ENCODE assay signal across 24 cellular contexts in genomic region chr4:89590102-89590501, GRCh38.
"Had no signal": no experiment of that assay in that cellular context is flagged by ENCODE, and none has a peak within 500 bp of the region (broad histone marks: within the 10 kb centered on the region; RNA-seq: fewer than 3 reads in every experiment).

No MANE protein-coding gene starts in this region.

- H3K27ac Mint-ChIP-seq: activated T-helper 1 cell treated with anti-CD3 and anti-CD28 coated beads, Interleukin-12 subunit alpha, Interleukin-12 subunit beta, Interleukin-2, Interleukin-4 antibody, amounts not matched to agents 30 ng/mL and 10 ng/mL and 1 ng/mL, durations not matched to agents 14 hours and 24 hours and 36 hours; naive thymus-derived CD4-positive, alpha-beta T cell; T-cell had no signal

- H3K9me3 ChIP-seq: esophagus muscularis mucosa, heart left ventricle had no signal

- H3K27me3 ChIP-seq: esophagus muscularis mucosa, foreskin keratinocyte, heart left ventricle had no signal

- ATAC-seq: foreskin keratinocyte; heart left ventricle; left ventricle myocardium superior; naive thymus-derived CD4-positive, alpha-beta T cell; right cardiac atrium; T-cell had no signal

- DNase-seq: activated CD4-positive, alpha-beta T cell treated with anti-CD3 and anti-CD28 coated beads for 4 hours; activated CD4-positive, alpha-beta T cell treated with anti-CD3 and anti-CD28 coated beads, Interleukin-2, amount 50 U/mL, for 4 hours; activated CD8-positive, alpha-beta memory T cell treated with anti-CD3 and anti-CD28 coated beads for 24 hours; activated effector memory CD4-positive, alpha-beta T cell treated with anti-CD3 and anti-CD28 coated beads, Interleukin-2, amount 50 U/mL, for 16 hours; activated naive CD4-positive, alpha-beta T cell treated with anti-CD3 and anti-CD28 coated beads, Interleukin-2, amount 50 U/mL, for 16 hours; activated T-cell treated with anti-CD3 and anti-CD28 coated beads, Interleukin-2, amount 50 U/mL, for 1 hour; amygdala; central memory CD4-positive, alpha-beta T cell; foreskin keratinocyte; heart left ventricle; left ventricle myocardium superior; midbrain; naive thymus-derived CD4-positive, alpha-beta T cell; right cardiac atrium; stimulated activated CD4-positive, alpha-beta T cell treated with anti-CD3 and anti-CD28 coated beads, Interleukin-15, amount 100 ng/mL, for 24 hours; stimulated activated CD4-positive, alpha-beta T cell treated with anti-CD3 and anti-CD28 coated beads, Interleukin-2, amount 100 ng/mL, for 24 hours; stimulated activated naive CD4-positive, alpha-beta T cell treated with Interleukin-2 at 50 U/mL for 16 hours; T-cell; trophoblast cell had no signal

- H3K4me3 Mint-ChIP-seq: activated T-helper 1 cell treated with anti-CD3 and anti-CD28 coated beads, Interleukin-12 subunit alpha, Interleukin-12 subunit beta, Interleukin-2, Interleukin-4 antibody, amounts not matched to agents 30 ng/mL and 10 ng/mL and 1 ng/mL, durations not matched to agents 14 hours and 24 hours and 36 hours; naive thymus-derived CD4-positive, alpha-beta T cell; neural crest cell; T-cell had no signal

- H3K36me3 ChIP-seq: esophagus muscularis mucosa, heart left ventricle had no signal

- H3K9me3 Mint-ChIP-seq: activated T-helper 1 cell treated with anti-CD3 and anti-CD28 coated beads, Interleukin-12 subunit alpha, Interleukin-12 subunit beta, Interleukin-2, Interleukin-4 antibody, amounts not matched to agents 30 ng/mL and 10 ng/mL and 1 ng/mL, durations not matched to agents 14 hours and 24 hours and 36 hours had no signal

- H3K4me1 ChIP-seq: esophagus muscularis mucosa, foreskin keratinocyte had no signal

- H3K4me1 Mint-ChIP-seq: naive thymus-derived CD4-positive, alpha-beta T cell; T-cell had no signal

- H3K36me3 Mint-ChIP-seq: naive thymus-derived CD4-positive, alpha-beta T cell; T-cell had no signal

- H3K27ac ChIP-seq: esophagus muscularis mucosa, foreskin keratinocyte, heart left ventricle had no signal

- FAIRE-seq: islet of Langerhans, urothelium cell line had no signal

- H3K4me3 ChIP-seq: esophagus muscularis mucosa, heart left ventricle had no signal
